17 cellular contexts compared by ENCODE assay signal in the genomic region with DNA sequence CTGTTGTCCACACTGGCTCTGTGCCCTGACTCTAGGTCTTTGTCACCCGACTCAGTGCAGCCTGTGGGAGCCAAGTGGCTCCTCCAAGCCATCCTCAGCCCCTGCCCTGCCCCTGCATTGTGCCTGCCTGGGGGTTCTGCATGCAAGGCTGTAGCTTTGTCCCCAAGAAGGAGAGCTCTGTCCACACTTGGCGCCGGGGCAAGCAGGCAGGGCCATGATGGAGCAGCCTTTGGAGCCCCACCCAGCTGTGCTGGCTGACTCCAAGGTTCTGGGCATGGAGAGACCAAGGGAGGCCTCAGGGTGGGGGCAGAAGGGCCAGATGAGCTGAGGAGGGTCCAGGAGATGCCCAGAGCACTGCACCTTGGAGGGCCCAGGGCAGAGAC.
DNase-seq lines count a peak whose midpoint lies in the region; ATAC-seq and TF ChIP-seq lines count a peak whose summit lies in the region.
"Had no signal": no experiment of that assay in that cellular context is flagged by ENCODE, and none has a peak within 500 bp of the region (broad histone marks: within the 10 kb centered on the region; RNA-seq: fewer than 3 reads in every experiment).

No MANE protein-coding gene starts in this region.

- H3K27ac ChIP-seq in RWPE2 (ENCODE audit: poor library complexity, severe bottlenecking) (no peak overlapping the region), suprapubic skin (no peak overlapping the region)

- TF ChIP-seq CTCF in RWPE2 (IDR thresholded peaks at IDR 0.05; ENCODE audit: poor library complexity, severe bottlenecking) (no peak), suprapubic skin (IDR thresholded peaks at IDR 0.05) (no peak)

- H3K9me3 Mint-ChIP-seq in activated T-cell treated with anti-CD3 and anti-CD28 coated beads, Interleukin-2, amount 50 U/mL, for 24 hours, result no peaks in the 10 kb centered on the region
- no peaks in the 10 kb centered on the region for H3K9me3 Mint-ChIP-seq in activated T-cell treated with anti-CD3 and anti-CD28 coated beads, Interleukin-2, amount 50 U/mL, for 72 hours
- H3K9me3 Mint-ChIP-seq: CD4-positive, CD25-positive, alpha-beta regulatory T cell had no signal

- peak; percentile 15 for DNase-seq in activated T-cell treated with anti-CD3 and anti-CD28 coated beads, Interleukin-2, amount 50 U/mL, for 24 hours
- no peak for DNase-seq in activated T-cell treated with anti-CD3 and anti-CD28 coated beads, Interleukin-2, amount 50 U/mL, for 72 hours
- peak; percentile 51 for DNase-seq in RWPE2 (ENCODE audit: low spot score)
- peak; percentile 45 for DNase-seq in islet precursor cell
- DNase-seq in suprapubic skin (ENCODE audit: low spot score in 2 of 2), result peak; percentile 22 to 74
- no peak for DNase-seq in stimulated activated CD4-positive, alpha-beta T cell treated with anti-CD3 and anti-CD28 coated beads, Interleukin-2, amount 100 ng/mL, for 24 hours
- no peak for DNase-seq in 8988T
- DNase-seq: Calu3; CD4-positive, CD25-positive, alpha-beta regulatory T cell; DND-41; GF-D8; HCEC 1CT; MV-4-11; NCI-H1417 treated with DMSO at 0.1 percent for 48 hours; NCI-H2029 treated with DMSO at 0.1 percent for 48 hours; NCI-H510A treated with DMSO at 0.1 percent for 48 hours had no signal

- no peak for TF ChIP-seq POLR2A in suprapubic skin (IDR thresholded peaks at IDR 0.05)

- H3K36me3 ChIP-seq in RWPE2 (ENCODE audit: low read depth), result no peaks in the 10 kb centered on the region
- H3K36me3 ChIP-seq in suprapubic skin, result no peaks in the 10 kb centered on the region

- TF ChIP-seq EP300 in suprapubic skin (IDR thresholded peaks at IDR 0.05), result no peak

- H3K36me3 Mint-ChIP-seq in activated T-cell treated with anti-CD3 and anti-CD28 coated beads, Interleukin-2, amount 50 U/mL, for 24 hours (ENCODE audit: low read depth), result no peaks in the 10 kb centered on the region
- H3K36me3 Mint-ChIP-seq in activated T-cell treated with anti-CD3 and anti-CD28 coated beads, Interleukin-2, amount 50 U/mL, for 72 hours (ENCODE audit: insufficient read depth in 2 of 2), result no peaks in the 10 kb centered on the region
- H3K36me3 Mint-ChIP-seq: CD4-positive, CD25-positive, alpha-beta regulatory T cell had no signal

- no peak overlapping the region for H3K4me3 Mint-ChIP-seq in activated T-cell treated with anti-CD3 and anti-CD28 coated beads, Interleukin-2, amount 50 U/mL, for 24 hours
- H3K4me3 Mint-ChIP-seq in activated T-cell treated with anti-CD3 and anti-CD28 coated beads, Interleukin-2, amount 50 U/mL, for 72 hours, result no peak overlapping the region
- H3K4me3 Mint-ChIP-seq: CD4-positive, CD25-positive, alpha-beta regulatory T cell had no signal

- ATAC-seq in activated T-cell treated with anti-CD3 and anti-CD28 coated beads, Interleukin-2, amount 50 U/mL, for 72 hours (replicated peaks in 1 of 2), result no peak
- ATAC-seq in RWPE2 (ENCODE audit: low read depth) (no peak), GM18907 (IDR thresholded peaks at IDR 0.05; ENCODE audit: unreplicated experiment) (no peak)

- no peak overlapping the region for H3K4me3 ChIP-seq in RWPE2 (ENCODE audit: severe bottlenecking)
- H3K4me3 ChIP-seq in suprapubic skin, result no peak overlapping the region

- H3K4me1 Mint-ChIP-seq in activated T-cell treated with anti-CD3 and anti-CD28 coated beads, Interleukin-2, amount 50 U/mL, for 24 hours (ENCODE audit: low read depth), result no peaks in the 10 kb centered on the region
- no peaks in the 10 kb centered on the region for H3K4me1 Mint-ChIP-seq in activated T-cell treated with anti-CD3 and anti-CD28 coated beads, Interleukin-2, amount 50 U/mL, for 72 hours (ENCODE audit: low read depth)
- H3K4me1 Mint-ChIP-seq: CD4-positive, CD25-positive, alpha-beta regulatory T cell had no signal

- WGBS in suprapubic skin, result 70% methylated on average over 2 of the region's 3 CpGs

- no peaks in the 10 kb centered on the region for H3K4me1 ChIP-seq in RWPE2 (ENCODE audit: insufficient read depth, poor library complexity, severe bottlenecking)
- H3K4me1 ChIP-seq in suprapubic skin, result no peaks in the 10 kb centered on the region

- H3K27ac Mint-ChIP-seq in activated T-cell treated with anti-CD3 and anti-CD28 coated beads, Interleukin-2, amount 50 U/mL, for 24 hours, result no peak overlapping the region
- H3K27ac Mint-ChIP-seq in activated T-cell treated with anti-CD3 and anti-CD28 coated beads, Interleukin-2, amount 50 U/mL, for 72 hours, result no peak overlapping the region
- H3K27ac Mint-ChIP-seq: CD4-positive, CD25-positive, alpha-beta regulatory T cell had no signal

- peaks cover 20% of the 10 kb centered on the region for H3K27me3 Mint-ChIP-seq in activated T-cell treated with anti-CD3 and anti-CD28 coated beads, Interleukin-2, amount 50 U/mL, for 24 hours
- H3K27me3 Mint-ChIP-seq in activated T-cell treated with anti-CD3 and anti-CD28 coated beads, Interleukin-2, amount 50 U/mL, for 72 hours (ENCODE audit: low read depth), result no peaks in the 10 kb centered on the region

- H3K9me3 ChIP-seq in RWPE2 (ENCODE audit: severe bottlenecking) (no peaks in the 10 kb centered on the region), suprapubic skin (no peaks in the 10 kb centered on the region)

- H3K27me3 ChIP-seq in RWPE2 (ENCODE audit: insufficient read depth, poor library complexity, severe bottlenecking) (peaks cover 2% of the 10 kb centered on the region), suprapubic skin (peaks cover 17% of the 10 kb centered on the region)

Comparison
In these comparisons a context has a peak if more than half of its experiments do, and no peak if none do; other contexts are left out.
1. DNase-seq: peak in activated T-cell treated with anti-CD3 and anti-CD28 coated beads, Interleukin-2, amount 50 U/mL, for 24 hours (single experiment), RWPE2 (single experiment), islet precursor cell (single experiment) and suprapubic skin (2 of 2); none in activated T-cell treated with anti-CD3 and anti-CD28 coated beads, Interleukin-2, amount 50 U/mL, for 72 hours (0 of 2), stimulated activated CD4-positive, alpha-beta T cell treated with anti-CD3 and anti-CD28 coated beads, Interleukin-2, amount 100 ng/mL, for 24 hours (0 of 2) and 8988T (single experiment).